ENCODE assay signal across 8 cellular contexts in genomic region chr7:121366852-121367431, GRCh38. TPM values are rescaled to one million over a fixed set of nuclear protein-coding genes. Genes with fewer than 3 reads are reported as not detected.
A peak's percentile ranks its signal among the peaks of the same experiment; 100 is the strongest.
DNase-seq lines count a peak whose midpoint lies in the region; ATAC-seq, FAIRE-seq and TF ChIP-seq lines count a peak whose summit lies in the region.

No MANE protein-coding gene starts in this region.

- TF ChIP-seq RAD21 in A549 (conservative IDR thresholded peaks at IDR 0.05 in 1 of 2, IDR thresholded peaks at IDR 0.05 in 1 of 2) = peak; percentile 78 to 86

- H3K27ac ChIP-seq in A549 (no peak overlapping the region), tibial nerve (no peak overlapping the region)

- TF ChIP-seq POLR2A in A549 (IDR thresholded peaks at IDR 0.05; ENCODE audit: low read length) (no peak), tibial nerve (IDR thresholded peaks at IDR 0.05) (no peak), GM18505 (IDR thresholded peaks at IDR 0.05; ENCODE audit: borderline replicate concordance, extremely low read depth, insufficient read depth, insufficient read length) (no peak)

- H3K4me2 ChIP-seq in A549 = no peak overlapping the region

- H3K27ac Mint-ChIP-seq in activated T-helper 1 cell treated with anti-CD3 and anti-CD28 coated beads, Interleukin-12 subunit alpha, Interleukin-12 subunit beta, Interleukin-2, Interleukin-4 antibody, amounts not matched to agents 30 ng/mL and 10 ng/mL and 1 ng/mL, durations not matched to agents 14 hours and 24 hours and 36 hours = no peak overlapping the region
- no peak overlapping the region for H3K27ac Mint-ChIP-seq in stimulated activated naive CD8-positive, alpha-beta T cell treated with anti-CD3 and anti-CD28 coated beads, Interleukin-15, amount 100 ng/mL, for 72 hours

- peak; percentile 6 to 34 for DNase-seq in A549 (ENCODE audit: low read depth in 1 of 2, low spot score in 1 of 2)
- DNase-seq in DMS53 (lab: John Stamatoyannopoulos, UW) = peak; percentile 69
- DNase-seq in NCI-H1105 treated with DMSO at 0.1 percent for 48 hours (lab: John Stamatoyannopoulos, UW) = peak; percentile 53
- no peak for DNase-seq in activated T-helper 1 cell treated with anti-CD3 and anti-CD28 coated beads, Interleukin-12 subunit alpha, Interleukin-12 subunit beta, Interleukin-2, Interleukin-4 antibody, amounts not matched to agents 30 ng/mL and 10 ng/mL and 1 ng/mL, durations not matched to agents 14 hours and 24 hours and 36 hours (ENCODE audit: low spot score)
- DNase-seq in iris pigment epithelial cell (ENCODE audit: low read depth) = peak; percentile 40
- no peak for DNase-seq in tibial nerve (ENCODE audit: low spot score in 2 of 2)
- DNase-seq in stimulated activated naive CD8-positive, alpha-beta T cell treated with anti-CD3 and anti-CD28 coated beads, Interleukin-15, amount 100 ng/mL, for 72 hours = no peak

- H3K4me1 ChIP-seq in A549 (peaks cover 5% of the 10 kb centered on the region; the same call in 2 of the 3 replicates), tibial nerve (peaks cover 0 to 22% (median 3%) of the 10 kb centered on the region in 4 donors)

- H3K36me3 ChIP-seq in tibial nerve = peaks cover 0 to 15% (median 0%) of the 10 kb centered on the region in 3 donors

- ATAC-seq in A549 = peak in 1 of 2 experiments; percentile 44; a peak in 2 of 6 replicates
- ATAC-seq in GM18505 (IDR thresholded peaks at IDR 0.05; ENCODE audit: unreplicated experiment) = no peak
- ATAC-seq in stimulated activated naive CD8-positive, alpha-beta T cell treated with anti-CD3 and anti-CD28 coated beads, Interleukin-15, amount 100 ng/mL, for 72 hours = no peak

- H3K4me1 Mint-ChIP-seq in activated T-helper 1 cell treated with anti-CD3 and anti-CD28 coated beads, Interleukin-12 subunit alpha, Interleukin-12 subunit beta, Interleukin-2, Interleukin-4 antibody, amounts not matched to agents 30 ng/mL and 10 ng/mL and 1 ng/mL, durations not matched to agents 14 hours and 24 hours and 36 hours (ENCODE audit: low read depth) = peaks cover 53% of the 10 kb centered on the region
- H3K4me1 Mint-ChIP-seq in stimulated activated naive CD8-positive, alpha-beta T cell treated with anti-CD3 and anti-CD28 coated beads, Interleukin-15, amount 100 ng/mL, for 72 hours = peaks cover 9% of the 10 kb centered on the region

- peak; percentile 54 for FAIRE-seq in A549 (lab: Jason Lieb, UNC)

- H3K27me3 ChIP-seq in tibial nerve = no peaks in the 10 kb centered on the region

- TF ChIP-seq CTCF in A549 (IDR thresholded peaks at IDR 0.05) (peak; percentile 87), tibial nerve (IDR thresholded peaks at IDR 0.05) (peak; percentile 59 to 87 (median 76))

- no peak overlapping the region for H3K4me3 ChIP-seq in A549
- H3K4me3 ChIP-seq in tibial nerve = no peak overlapping the region

- POLR2A ChIA-PET in A549 (lab: Yijun Ruan, JAX) = no interaction called here

- CTCF ChIA-PET in A549 (lab: Yijun Ruan, JAX) = interaction anchor here (0.7 to 3.1 kb wide), 33 partner anchors 9 to 630 kb away, joined by 3 to 48 read pairs (median 4); partner anchors contain the start of gene FAM3C

- TF ChIP-seq EP300 in A549 (IDR thresholded peaks at IDR 0.05) (no peak), tibial nerve (IDR thresholded peaks at IDR 0.05) (no peak)

- peaks cover 64% of the 10 kb centered on the region for H3K36me3 Mint-ChIP-seq in activated T-helper 1 cell treated with anti-CD3 and anti-CD28 coated beads, Interleukin-12 subunit alpha, Interleukin-12 subunit beta, Interleukin-2, Interleukin-4 antibody, amounts not matched to agents 30 ng/mL and 10 ng/mL and 1 ng/mL, durations not matched to agents 14 hours and 24 hours and 36 hours (ENCODE audit: low read depth)

- no peaks in the 10 kb centered on the region for H3K9me3 Mint-ChIP-seq in activated T-helper 1 cell treated with anti-CD3 and anti-CD28 coated beads, Interleukin-12 subunit alpha, Interleukin-12 subunit beta, Interleukin-2, Interleukin-4 antibody, amounts not matched to agents 30 ng/mL and 10 ng/mL and 1 ng/mL, durations not matched to agents 14 hours and 24 hours and 36 hours
- H3K9me3 Mint-ChIP-seq in stimulated activated naive CD8-positive, alpha-beta T cell treated with anti-CD3 and anti-CD28 coated beads, Interleukin-15, amount 100 ng/mL, for 72 hours = no peaks in the 10 kb centered on the region

- 11% methylated on average over 2 of the region's 2 CpGs for WGBS in A549 (ENCODE audit: missing lambda C conversion rate)
- 38 to 41% methylated on average over 2 of the region's 2 CpGs for WGBS in tibial nerve, 2 donors

- intact Hi-C loops in activated T-helper 1 cell treated with anti-CD3 and anti-CD28 coated beads, Interleukin-12 subunit alpha, Interleukin-12 subunit beta, Interleukin-2, Interleukin-4 antibody, amounts not matched to agents 30 ng/mL and 10 ng/mL and 1 ng/mL, durations not matched to agents 14 hours and 24 hours and 36 hours (cut with micrococcal nuclease) = loop anchor here (1.0 to 10.0 kb wide), 4 partner anchors 180 to 628 kb away; partner anchors contain the start of genes CPED1 and ING3

- H3K9me3 ChIP-seq in A549 (no peaks in the 10 kb centered on the region), tibial nerve (no peaks in the 10 kb centered on the region)

- H3K4me3 Mint-ChIP-seq in activated T-helper 1 cell treated with anti-CD3 and anti-CD28 coated beads, Interleukin-12 subunit alpha, Interleukin-12 subunit beta, Interleukin-2, Interleukin-4 antibody, amounts not matched to agents 30 ng/mL and 10 ng/mL and 1 ng/mL, durations not matched to agents 14 hours and 24 hours and 36 hours = peak overlapping the region; percentile 62
- no peak overlapping the region for H3K4me3 Mint-ChIP-seq in stimulated activated naive CD8-positive, alpha-beta T cell treated with anti-CD3 and anti-CD28 coated beads, Interleukin-15, amount 100 ng/mL, for 72 hours

- no peaks in the 10 kb centered on the region for H3K27me3 Mint-ChIP-seq in activated T-helper 1 cell treated with anti-CD3 and anti-CD28 coated beads, Interleukin-12 subunit alpha, Interleukin-12 subunit beta, Interleukin-2, Interleukin-4 antibody, amounts not matched to agents 30 ng/mL and 10 ng/mL and 1 ng/mL, durations not matched to agents 14 hours and 24 hours and 36 hours (ENCODE audit: insufficient read depth)
- H3K27me3 Mint-ChIP-seq in stimulated activated naive CD8-positive, alpha-beta T cell treated with anti-CD3 and anti-CD28 coated beads, Interleukin-15, amount 100 ng/mL, for 72 hours = no peaks in the 10 kb centered on the region

TF ChIP-seq in A549, 52 proteins besides CTCF, POLR2A, EP300 and RAD21:
- TF ChIP-seq CHD4 (IDR thresholded peaks at IDR 0.05; ENCODE audit: borderline replicate concordance) (no peak), MAFK (IDR thresholded peaks at IDR 0.05; ENCODE audit: partially characterized antibody) (no peak), JUN (IDR thresholded peaks at IDR 0.05) (no peak), SMC3 (IDR thresholded peaks at IDR 0.05) (peak; percentile 78), KDM1A (IDR thresholded peaks at IDR 0.05; ENCODE audit: low read depth) (no peak), ESRRA (IDR thresholded peaks at IDR 0.05; ENCODE audit: borderline replicate concordance, low read length) (no peak), NPAS2 (CRISPR knock-in tag; IDR thresholded peaks at IDR 0.05; ENCODE audit: borderline replicate concordance) (no peak)

RNA-seq across cellular contexts. Expression of gene FAM3C, which starts 29.2 kb away (rescaled TPM):
- polyA plus RNA-seq in A549 (2011; rRNA removed) (28.7 and 46.4 TPM in 2 replicates), A549 (2017; fragmentation: RNase III; extraction: RNeasy Plus Mini Kit Qiagen cat#74134 plus additional on column Dnase treatment) (29.1 to 31.7 TPM (median 29.4 TPM) in 3 replicates)
- polyA plus RNA-seq in A549 (2012; cell fraction: cytosol; rRNA removed) = 11.1 and 11.6 TPM in 2 replicates
- polyA plus RNA-seq in A549 (2012; cell fraction: nucleus; rRNA removed) = 4.5 and 8.4 TPM in 2 replicates
- 5.9 and 7.4 TPM in 2 replicates for polyA minus RNA-seq in A549 (2011; rRNA and poly(A)+ RNA removed)
- 103 and 114 TPM in 2 replicates for total RNA-seq in activated T-helper 1 cell treated with anti-CD3 and anti-CD28 coated beads, Interleukin-12 subunit alpha, Interleukin-12 subunit beta, Interleukin-2, Interleukin-4 antibody, amounts not matched to agents 30 ng/mL and 10 ng/mL and 1 ng/mL, durations not matched to agents 14 hours and 24 hours and 36 hours
- total RNA-seq in tibial nerve = 10 to 100 TPM; 38.9 to 52.0 (median 43.8) TPM

RNA-seq across cellular contexts. Expression of gene WNT16, which starts 38.1 kb away (rescaled TPM):
- not detected in 2 replicates for polyA plus RNA-seq in A549 (2011; rRNA removed)
- polyA plus RNA-seq in A549 (2012; cell fraction: cytosol; rRNA removed) = not detected in 2 replicates
- polyA plus RNA-seq in A549 (2012; cell fraction: nucleus; rRNA removed) = not detected in 2 replicates
- polyA plus RNA-seq in A549 (2017; fragmentation: RNase III; extraction: RNeasy Plus Mini Kit Qiagen cat#74134 plus additional on column Dnase treatment) = not detected in 3 replicates
- polyA minus RNA-seq in A549 (2011; rRNA and poly(A)+ RNA removed) = not detected in 2 replicates
- not detected in 2 replicates for total RNA-seq in activated T-helper 1 cell treated with anti-CD3 and anti-CD28 coated beads, Interleukin-12 subunit alpha, Interleukin-12 subunit beta, Interleukin-2, Interleukin-4 antibody, amounts not matched to agents 30 ng/mL and 10 ng/mL and 1 ng/mL, durations not matched to agents 14 hours and 24 hours and 36 hours
- under 1 TPM in 2 of 4 donors, not detected in 2; 0.20 to 0.21 TPM for total RNA-seq in tibial nerve

Comparison
In these comparisons a context has a peak if more than half of its experiments do, and no peak if none do; other contexts are left out.
1. DNase-seq: peak in A549 (2 of 2), DMS53 (single experiment), NCI-H1105 treated with DMSO at 0.1 percent for 48 hours (single experiment) and iris pigment epithelial cell (single experiment); none in activated T-helper 1 cell treated with anti-CD3 and anti-CD28 coated beads, Interleukin-12 subunit alpha, Interleukin-12 subunit beta, Interleukin-2, Interleukin-4 antibody, amounts not matched to agents 30 ng/mL and 10 ng/mL and 1 ng/mL, durations not matched to agents 14 hours and 24 hours and 36 hours (single experiment), tibial nerve (0 of 2) and stimulated activated naive CD8-positive, alpha-beta T cell treated with anti-CD3 and anti-CD28 coated beads, Interleukin-15, amount 100 ng/mL, for 72 hours (0 of 2).